ENCODE assay signal across 8 cellular contexts in the genomic region with DNA sequence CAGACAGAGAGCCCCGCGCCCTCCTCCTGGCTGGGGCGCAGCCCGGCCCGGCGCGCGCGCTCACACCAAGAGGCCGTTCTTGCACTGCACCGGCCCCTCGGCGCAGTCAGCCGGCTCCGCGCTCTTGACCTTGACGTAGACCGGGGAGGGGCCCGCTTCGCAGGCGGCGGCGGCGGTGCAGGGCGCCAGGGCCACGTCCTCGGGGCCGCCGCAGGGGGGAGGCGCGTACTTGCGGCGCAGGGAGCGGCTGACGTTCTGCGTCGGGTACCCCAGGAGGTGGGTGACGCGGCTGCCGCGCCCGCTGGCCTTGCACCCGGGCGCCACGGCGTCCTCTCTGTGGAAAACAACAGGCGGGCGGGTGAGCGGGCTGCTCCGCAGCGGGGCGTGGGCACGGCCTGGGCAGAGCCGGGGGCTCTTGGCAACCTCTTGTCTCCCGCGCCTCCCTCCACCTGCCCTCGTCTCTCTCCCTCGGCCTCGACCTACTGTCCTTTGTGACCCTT. TPM values are rescaled to one million over a fixed set of nuclear protein-coding genes. Genes with fewer than 3 reads are reported as not detected.
A peak's percentile ranks its signal among the peaks of the same experiment; 100 is the strongest.
DNase-seq lines count a peak whose midpoint lies in the region; ATAC-seq and TF ChIP-seq lines count a peak whose summit lies in the region.

No MANE protein-coding gene starts in this region.

- peak overlapping the region; percentile 91 for H3K27ac ChIP-seq in RWPE1

- POLR2A ChIA-PET in RWPE1 (lab: Yijun Ruan, JAX; ENCODE audit: low non-redundant PET): no interaction called here
- POLR2A ChIA-PET in naive thymus-derived CD8-positive, alpha-beta T cell (lab: Charles Lee): interaction anchor here (1.2 to 1.3 kb wide), 6 partner anchors 28 to 73 kb away, joined by 3 to 7 read pairs (median 4); a partner anchor contains a TSS

- ATAC-seq in GM19328 (IDR thresholded peaks at IDR 0.05; ENCODE audit: unreplicated experiment) (peak; percentile 59), HG03521 (IDR thresholded peaks at IDR 0.05; ENCODE audit: unreplicated experiment) (peak; percentile 86)
- ATAC-seq in naive thymus-derived CD8-positive, alpha-beta T cell: peak; percentile 92 to 94
- ATAC-seq in stimulated activated effector memory CD8-positive, alpha-beta T cell treated with anti-CD3 and anti-CD28 coated beads, Interleukin-12 subunit alpha, Interleukin-12 subunit beta, amount 100 ng/mL, for 72 hours: peak; percentile 96

- CTCF ChIA-PET in RWPE1 (lab: Yijun Ruan, JAX): no interaction called here

- DNase-seq in AG20443 (ENCODE audit: low spot score) (peak; percentile 94), RWPE1 (ENCODE audit: low spot score) (peak; percentile 65), fibroblast of peridontal ligament (ENCODE audit: extremely low read depth) (peak; percentile 77)
- peak; percentile 69 for DNase-seq in activated effector memory CD4-positive, alpha-beta T cell treated with Interleukin-2 at 50 U/mL for 16 hours
- peak; percentile 58 to 85 (median 74) for DNase-seq in naive thymus-derived CD8-positive, alpha-beta T cell
- peak; percentile 68 to 84 for DNase-seq in stimulated activated effector memory CD8-positive, alpha-beta T cell treated with anti-CD3 and anti-CD28 coated beads, Interleukin-12 subunit alpha, Interleukin-12 subunit beta, amount 100 ng/mL, for 72 hours (ENCODE audit: low spot score in 2 of 2)

- peak overlapping the region; percentile 84 to 98 (median 94) for H3K4me3 Mint-ChIP-seq in naive thymus-derived CD8-positive, alpha-beta T cell
- H3K4me3 Mint-ChIP-seq in stimulated activated effector memory CD8-positive, alpha-beta T cell treated with anti-CD3 and anti-CD28 coated beads, Interleukin-12 subunit alpha, Interleukin-12 subunit beta, amount 100 ng/mL, for 72 hours: peak overlapping the region; percentile 73

- no peaks in the 10 kb centered on the region for H3K9me3 Mint-ChIP-seq in naive thymus-derived CD8-positive, alpha-beta T cell
- H3K9me3 Mint-ChIP-seq in stimulated activated effector memory CD8-positive, alpha-beta T cell treated with anti-CD3 and anti-CD28 coated beads, Interleukin-12 subunit alpha, Interleukin-12 subunit beta, amount 100 ng/mL, for 72 hours: no peaks in the 10 kb centered on the region

- H3K27ac Mint-ChIP-seq in naive thymus-derived CD8-positive, alpha-beta T cell: peak overlapping the region; percentile 85 to 96 (median 95)
- peak overlapping the region; percentile 84 for H3K27ac Mint-ChIP-seq in stimulated activated effector memory CD8-positive, alpha-beta T cell treated with anti-CD3 and anti-CD28 coated beads, Interleukin-12 subunit alpha, Interleukin-12 subunit beta, amount 100 ng/mL, for 72 hours

- peaks cover 0 to 4% (median 0%) of the 10 kb centered on the region in 3 donors for H3K36me3 Mint-ChIP-seq in naive thymus-derived CD8-positive, alpha-beta T cell
- H3K36me3 Mint-ChIP-seq in stimulated activated effector memory CD8-positive, alpha-beta T cell treated with anti-CD3 and anti-CD28 coated beads, Interleukin-12 subunit alpha, Interleukin-12 subunit beta, amount 100 ng/mL, for 72 hours: no peaks in the 10 kb centered on the region

- no peaks in the 10 kb centered on the region for H3K27me3 Mint-ChIP-seq in naive thymus-derived CD8-positive, alpha-beta T cell

- no peak for TF ChIP-seq CTCF in RWPE1 (conservative IDR thresholded peaks at IDR 0.05; ENCODE audit: low read depth)

- peaks cover 23 to 42% (median 31%) of the 10 kb centered on the region in 4 donors for H3K4me1 Mint-ChIP-seq in naive thymus-derived CD8-positive, alpha-beta T cell
- H3K4me1 Mint-ChIP-seq in stimulated activated effector memory CD8-positive, alpha-beta T cell treated with anti-CD3 and anti-CD28 coated beads, Interleukin-12 subunit alpha, Interleukin-12 subunit beta, amount 100 ng/mL, for 72 hours: peaks cover 34% of the 10 kb centered on the region

RNA-seq across cellular contexts. Expression of a gene that starts 7.7 kb away (rescaled TPM):
- total RNA-seq in naive thymus-derived CD8-positive, alpha-beta T cell: not detected
- polyA plus RNA-seq in naive thymus-derived CD8-positive, alpha-beta T cell: not detected

RNA-seq across cellular contexts. Expression of a gene that starts 28.1 kb away (rescaled TPM):
- under 1 TPM; 0.10 to 0.36 TPM for total RNA-seq in naive thymus-derived CD8-positive, alpha-beta T cell
- polyA plus RNA-seq in naive thymus-derived CD8-positive, alpha-beta T cell: 1 to 10 TPM in 1 of 3 donors, under 1 TPM in 2; 0.47 to 3.0 (median 0.64) TPM

RNA-seq across cellular contexts. Expression of a gene that starts 45.2 kb away (rescaled TPM):
- 1 to 10 TPM; 1.3 to 1.5 TPM for total RNA-seq in naive thymus-derived CD8-positive, alpha-beta T cell
- polyA plus RNA-seq in naive thymus-derived CD8-positive, alpha-beta T cell: under 1 TPM in 1 of 3 donors, not detected in 2; 0.33 TPM

RNA-seq across cellular contexts. Expression of a gene that starts 52.6 kb away (rescaled TPM):
- 1 to 10 TPM; 2.1 TPM for total RNA-seq in naive thymus-derived CD8-positive, alpha-beta T cell
- 100 to 1,000 TPM in 1 of 3 donors, 1 to 10 TPM in 2; 2.1 to 127 (median 6.6) TPM for polyA plus RNA-seq in naive thymus-derived CD8-positive, alpha-beta T cell

Comparison
In these comparisons a context has a peak if more than half of its experiments do, and no peak if none do; other contexts are left out.
1. Peak in every context shown above with its lines: DNase-seq, ATAC-seq and H3K27ac ChIP-seq.